In genomic region chr20:62795023-62795761, GRCh38 we compare ENCODE assay signal across 8 cellular contexts. TPM values are rescaled to one million over a fixed set of nuclear protein-coding genes. Genes with fewer than 3 reads are reported as not detected.
A peak's percentile ranks its signal among the peaks of the same experiment; 100 is the strongest.
DNase-seq lines count a peak whose midpoint lies in the region; ATAC-seq and TF ChIP-seq lines count a peak whose summit lies in the region.

No MANE protein-coding gene starts in this region.

- H3K4me3 ChIP-seq in CD4-positive, alpha-beta memory T cell (ENCODE audit: low read length in 2 of 2): peak overlapping the region; percentile 78 to 82
- H3K4me3 ChIP-seq in HUES6 (ENCODE audit: low read depth, low read length) (peak overlapping the region; percentile 80), ovary (peak overlapping the region; percentile 78), urinary bladder (ENCODE audit: low read depth, low read length) (peak overlapping the region; percentile 53)

- H3K4me1 Mint-ChIP-seq in CD4-positive, alpha-beta memory T cell: peaks cover 10 to 59% (median 28%) of the 10 kb centered on the region in 4 donors

- DNase-seq in CD4-positive, alpha-beta memory T cell: peak; percentile 58 to 76 (median 62)
- DNase-seq in RPMI7951 (ENCODE audit: low read depth) (peak; percentile 77), foreskin keratinocyte (peak; percentile 30 to 52), ovary (peak; percentile 62 to 80 (median 70))
- DNase-seq in activated effector memory CD4-positive, alpha-beta T cell treated with anti-CD3 and anti-CD28 coated beads, Interleukin-2, amount 50 U/mL, for 16 hours: peak; percentile 89

- H3K9ac ChIP-seq in HUES6 (ENCODE audit: low read length): peak overlapping the region; percentile 76

- POLR2A ChIA-PET in CD4-positive, alpha-beta memory T cell (lab: Charles Lee; ENCODE audit: partially characterized antibody): interaction anchor here (0.8 to 6.2 kb wide), 23 partner anchors 9 to 673 kb away, joined by 3 to 86 read pairs (median 8); partner anchors contain the start of genes GID8, OGFR, RPS21 and TCFL5

- H3K9me3 ChIP-seq in CD4-positive, alpha-beta memory T cell (ENCODE audit: control insufficient read depth in 1 of 2, low read length in 2 of 2): no peaks in the 10 kb centered on the region
- no peaks in the 10 kb centered on the region for H3K9me3 ChIP-seq in HUES6 (ENCODE audit: control insufficient read depth, insufficient read depth, low read depth, low read length)
- no peaks in the 10 kb centered on the region for H3K9me3 ChIP-seq in ovary

- H3K27me3 Mint-ChIP-seq in CD4-positive, alpha-beta memory T cell: no peaks in the 10 kb centered on the region

- no peak for TF ChIP-seq CTCF in foreskin keratinocyte (conservative IDR thresholded peaks at IDR 0.05)
- TF ChIP-seq CTCF in ovary (IDR thresholded peaks at IDR 0.05): no peak

- no peak for TF ChIP-seq EP300 in ovary (IDR thresholded peaks at IDR 0.05)

- peaks cover 32% of the 10 kb centered on the region for H3K4me1 ChIP-seq in CD4-positive, alpha-beta memory T cell (ENCODE audit: insufficient read depth, low read length)
- peaks cover 8% of the 10 kb centered on the region for H3K4me1 ChIP-seq in HUES6 (ENCODE audit: control insufficient read depth, insufficient read depth, low read length)
- H3K4me1 ChIP-seq in foreskin keratinocyte: no peaks in the 10 kb centered on the region
- H3K4me1 ChIP-seq in ovary (ENCODE audit: insufficient read depth): peaks cover 7% of the 10 kb centered on the region
- no peaks in the 10 kb centered on the region for H3K4me1 ChIP-seq in urinary bladder (ENCODE audit: insufficient read depth)

- H3K9me3 Mint-ChIP-seq in CD4-positive, alpha-beta memory T cell: peaks cover 0 to 5% (median 0%) of the 10 kb centered on the region in 8 donors

- TF ChIP-seq POLR2A in ovary (IDR thresholded peaks at IDR 0.05): no peak

- peak overlapping the region; percentile 94 to 98 (median 96) for H3K27ac Mint-ChIP-seq in CD4-positive, alpha-beta memory T cell

- H3K36me3 ChIP-seq in CD4-positive, alpha-beta memory T cell (ENCODE audit: insufficient read depth, low read length): peaks cover 14% of the 10 kb centered on the region
- H3K36me3 ChIP-seq in HUES6 (ENCODE audit: control insufficient read depth, insufficient read depth, low read length) (peaks cover 26% of the 10 kb centered on the region), ovary (no peaks in the 10 kb centered on the region), urinary bladder (ENCODE audit: insufficient read depth) (no peaks in the 10 kb centered on the region)

- peak overlapping the region; percentile 76 to 90 (median 86) for H3K4me3 Mint-ChIP-seq in CD4-positive, alpha-beta memory T cell

- 0 to 1% (median 1%) methylated on average over 68 of the region's 68 CpGs for WGBS in ovary, 3 donors
- WGBS in urinary bladder: under 1% methylated on average over 68 of the region's 68 CpGs

- intact Hi-C loops in CD4-positive, alpha-beta memory T cell (cut with micrococcal nuclease): loop anchor here (2.0 to 10.0 kb wide), 5 partner anchors 67 to 702 kb away; partner anchors contain the start of genes CABLES2, EEF1A2, RPS21 and TCFL5
- intact Hi-C loops in ovary (cut with DNase I): no loop called here

- H3K27me3 ChIP-seq in CD4-positive, alpha-beta memory T cell (ENCODE audit: insufficient read depth, low read length): no peaks in the 10 kb centered on the region
- H3K27me3 ChIP-seq in HUES6 (ENCODE audit: control insufficient read depth, insufficient read depth, low read length) (peaks cover 5% of the 10 kb centered on the region), foreskin keratinocyte (no peaks in the 10 kb centered on the region), ovary (no peaks in the 10 kb centered on the region)

- peaks cover 12 to 31% of the 10 kb centered on the region in 2 donors for H3K36me3 Mint-ChIP-seq in CD4-positive, alpha-beta memory T cell

- peak overlapping the region; percentile 72 for H3K27ac ChIP-seq in CD4-positive, alpha-beta memory T cell (ENCODE audit: low read depth, low read length)
- peak overlapping the region; percentile 11; the same call in 1 of the 2 replicates for H3K27ac ChIP-seq in HUES6 (ENCODE audit: low read depth, low read length)
- H3K27ac ChIP-seq in foreskin keratinocyte: peak overlapping the region; percentile 49
- H3K27ac ChIP-seq in ovary: peak overlapping the region; percentile 92
- H3K27ac ChIP-seq in urinary bladder (ENCODE audit: low read depth): peak overlapping the region; percentile 87

- CTCF ChIA-PET in CD4-positive, alpha-beta memory T cell (lab: Charles Lee; ENCODE audit: partially characterized antibody): interaction anchor here (1.0 to 3.2 kb wide), 4 partner anchors 13 to 130 kb away, joined by 3 to 23 read pairs (median 4); no protein-coding TSS in a partner anchor

- ATAC-seq in foreskin keratinocyte (no peak), GM19023 (IDR thresholded peaks at IDR 0.05; ENCODE audit: unreplicated experiment) (no peak)

RNA-seq across cellular contexts. Expression of gene MRGBP, which starts 1.1 kb away (rescaled TPM):
- total RNA-seq in CD4-positive, alpha-beta memory T cell: 10 to 100 TPM in 1 of 2 experiments, 1 to 10 TPM in 1; 9.7 to 11.0 TPM
- polyA plus RNA-seq in CD4-positive, alpha-beta memory T cell: 10 to 100 TPM in 1 of 2 donors, 1 to 10 TPM in 1; 6.8 to 10.9 TPM
- total RNA-seq in RPMI7951 (2014; rRNA removed; shearing (Covaris generic)): 44.7 and 58.5 TPM in 2 replicates
- 25.3 and 26.5 TPM in 2 replicates for total RNA-seq in foreskin keratinocyte
- 20.5 and 23.1 TPM in 2 replicates for polyA plus RNA-seq in foreskin keratinocyte
- 10 to 100 TPM in 5 of 7 donors, 1 to 10 TPM in 2; 7.9 to 15.2 (median 12.6) TPM for total RNA-seq in ovary
- 10 to 100 TPM in 1 of 2 donors, 1 to 10 TPM in 1; 6.2 to 11.3 TPM for polyA plus RNA-seq in ovary
- 9.5 TPM for total RNA-seq in urinary bladder
- polyA plus RNA-seq in urinary bladder: 10.6 TPM

RNA-seq across cellular contexts. Expression of gene OGFR, which starts 9.4 kb away (rescaled TPM):
- 10 to 100 TPM; 73.6 to 75.9 TPM for total RNA-seq in CD4-positive, alpha-beta memory T cell
- 10 to 100 TPM; 13.8 to 65.3 TPM for polyA plus RNA-seq in CD4-positive, alpha-beta memory T cell
- 47.6 and 73.5 TPM in 2 replicates for total RNA-seq in RPMI7951 (2014; rRNA removed; shearing (Covaris generic))
- 45.2 and 46.3 TPM in 2 replicates for total RNA-seq in foreskin keratinocyte
- 45.9 and 54.3 TPM in 2 replicates for polyA plus RNA-seq in foreskin keratinocyte
- total RNA-seq in ovary: 10 to 100 TPM; 40.3 to 52.9 (median 45.4) TPM
- polyA plus RNA-seq in ovary: 10 to 100 TPM; 28.6 to 43.0 TPM
- 18.7 TPM for total RNA-seq in urinary bladder
- 47.2 TPM for polyA plus RNA-seq in urinary bladder

RNA-seq across cellular contexts. Expression of gene COL9A3, which starts 21.7 kb away (rescaled TPM):
- not detected for total RNA-seq in CD4-positive, alpha-beta memory T cell
- under 1 TPM in 1 of 2 donors, not detected in 1; 0.41 TPM for polyA plus RNA-seq in CD4-positive, alpha-beta memory T cell
- total RNA-seq in RPMI7951 (2014; rRNA removed; shearing (Covaris generic)): 4.1 and 5.9 TPM in 2 replicates
- total RNA-seq in foreskin keratinocyte (10.1 and 10.8 TPM in 2 replicates), ovary (1 to 10 TPM in 5 of 7 donors, under 1 TPM in 1, not detected in 1; 0.83 to 2.6 (median 1.6) TPM), urinary bladder (101 TPM)
- polyA plus RNA-seq in foreskin keratinocyte (13.9 and 14.4 TPM in 2 replicates), ovary (1 to 10 TPM in 1 of 2 donors, under 1 TPM in 1; 0.65 to 3.0 TPM), urinary bladder (9.8 TPM)

Comparison
In these comparisons a context has a peak if more than half of its experiments do, and no peak if none do; other contexts are left out.
1. H3K27ac ChIP-seq: peak in every context shown above with its lines; median percentile 92 in ovary; 87 in urinary bladder; 72 in CD4-positive, alpha-beta memory T cell; 49 in foreskin keratinocyte; 11 in HUES6.